ENCODE assay signal across 22 cellular contexts in the genomic region with DNA sequence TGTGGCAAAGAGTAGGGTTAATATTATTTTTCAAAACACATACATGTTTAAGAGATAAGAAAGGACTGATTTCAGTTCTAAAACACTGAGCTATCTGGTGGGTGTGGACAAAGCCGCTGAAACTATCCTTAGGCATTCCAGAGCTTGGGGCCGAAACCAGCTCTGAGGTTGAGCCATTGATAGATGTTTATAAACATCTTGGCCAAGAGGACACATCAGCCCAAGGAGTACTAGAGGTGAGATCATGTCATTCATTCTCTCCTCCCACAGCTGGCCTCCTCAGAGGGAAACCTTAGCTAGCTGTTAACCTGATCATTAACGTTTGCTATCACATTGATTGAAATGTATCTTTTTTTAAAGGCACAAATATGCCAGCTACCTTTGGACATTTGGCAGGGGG.
DNase-seq lines count a peak whose midpoint lies in the region; ATAC-seq and TF ChIP-seq lines count a peak whose summit lies in the region.
"Had no signal": no experiment of that assay in that cellular context is flagged by ENCODE, and none has a peak within 500 bp of the region (broad histone marks: within the 10 kb centered on the region; RNA-seq: fewer than 3 reads in every experiment).

No MANE protein-coding gene starts in this region.

- CTCF ChIA-PET in MCF 10A (lab: Yijun Ruan, JAX): interaction anchor here (0.6 to 0.8 kb wide), 4 partner anchors 10 to 133 kb away, joined by 3 to 4 read pairs (median 4); no protein-coding TSS in a partner anchor

- DNase-seq in MCF 10A (ENCODE audit: unreplicated experiment) (peak; percentile 58), breast epithelium (ENCODE audit: low spot score in 2 of 2) (no peak), mesothelial cell of epicardium (ENCODE audit: low spot score in 2 of 2, unreplicated experiment in 2 of 2) (no peak), inferior parietal cortex (ENCODE audit: extremely low spot score) (no peak), spleen (no peak), progenitor cell of endocrine pancreas (ENCODE audit: low spot score, unreplicated experiment) (no peak)
- DNase-seq in activated naive CD8-positive, alpha-beta T cell treated with anti-CD3 and anti-CD28 coated beads, Interleukin-2, amount 50 U/mL, for 24 hours: no peak
- DNase-seq: 8988T; activated naive CD8-positive, alpha-beta T cell treated with anti-CD3 and anti-CD28 coated beads, Interleukin-2, amount 10 ng/mL, durations not matched to agents 7 days and 5 days; DND-41; kidney glomerular epithelial cell; NCI-H1417 treated with DMSO at 0.1 percent for 48 hours; NCI-H2171; NCI-H526 treated with DMSO at 0.1 percent for 48 hours; posterior cingulate gyrus; Right ventricle myocardium superior; stimulated activated CD4-positive, alpha-beta T cell treated with anti-CD3 and anti-CD28 coated beads, Interleukin-2, amount 100 ng/mL, for 24 hours had no signal

- peak overlapping the region; percentile 25 for H3K27ac Mint-ChIP-seq in MCF 10A (ENCODE audit: low read depth, unreplicated experiment)
- peak overlapping the region in 3 of 5 experiments; percentile 29 to 58 (median 49) for H3K27ac Mint-ChIP-seq in brain
- peak overlapping the region; percentile 53 for H3K27ac Mint-ChIP-seq in mesothelial cell of epicardium
- no peak overlapping the region for H3K27ac Mint-ChIP-seq in activated naive CD8-positive, alpha-beta T cell treated with anti-CD3 and anti-CD28 coated beads, Interleukin-2, amount 50 U/mL, for 24 hours
- no peak overlapping the region for H3K27ac Mint-ChIP-seq in progenitor cell of endocrine pancreas
- H3K27ac Mint-ChIP-seq: activated CD4-positive, alpha-beta T cell treated with anti-CD3 and anti-CD28 coated beads, Interleukin-2, amount 10 ng/mL, durations not matched to agents 24 days and 14 days; activated naive CD8-positive, alpha-beta T cell treated with anti-CD3 and anti-CD28 coated beads, Interleukin-2, amount 10 ng/mL, durations not matched to agents 7 days and 5 days; activated T-helper 2 cell treated with anti-CD3 and anti-CD28 coated beads, Interferon-gamma antibody, Interleukin-2, Interleukin-4, amounts not matched to agents 10 μg/mL and 5 μg/mL and 100 μg/mL, durations not matched to agents 14 hours and 24 hours and 36 hours had no signal

- H3K9me3 ChIP-seq in breast epithelium: no peaks in the 10 kb centered on the region
- no peaks in the 10 kb centered on the region for H3K9me3 ChIP-seq in spleen
- H3K9me3 ChIP-seq: HAP-1, tibial nerve had no signal

- H3K36me3 ChIP-seq in breast epithelium: no peaks in the 10 kb centered on the region
- peaks cover 0 to 51% (median 0%) of the 10 kb centered on the region in 6 donors for H3K36me3 ChIP-seq in spleen

- peaks cover 25% of the 10 kb centered on the region for H3K36me3 Mint-ChIP-seq in MCF 10A (ENCODE audit: insufficient read depth, unreplicated experiment)
- peaks cover 88% of the 10 kb centered on the region for H3K36me3 Mint-ChIP-seq in brain
- H3K36me3 Mint-ChIP-seq in mesothelial cell of epicardium: peaks cover 54% of the 10 kb centered on the region
- H3K36me3 Mint-ChIP-seq in activated naive CD8-positive, alpha-beta T cell treated with anti-CD3 and anti-CD28 coated beads, Interleukin-2, amount 50 U/mL, for 24 hours (ENCODE audit: low read depth): peaks cover 47% of the 10 kb centered on the region
- H3K36me3 Mint-ChIP-seq in progenitor cell of endocrine pancreas (ENCODE audit: insufficient read depth): peaks cover 37% of the 10 kb centered on the region

- H3K4me3 ChIP-seq in breast epithelium: no peak overlapping the region
- H3K4me3 ChIP-seq in spleen: no peak overlapping the region
- H3K4me3 ChIP-seq: HAP-1, tibial nerve had no signal

- intact Hi-C loops in MCF 10A (cut with micrococcal nuclease) (no loop called here), breast epithelium (cut with DNase I; ENCODE audit: low total_unique reads) (no loop called here), spleen (cut with DNase I; ENCODE audit: low total_unique reads) (no loop called here)

- H3K4me1 Mint-ChIP-seq in MCF 10A (ENCODE audit: insufficient read depth, unreplicated experiment) (peaks cover 9% of the 10 kb centered on the region), brain (peaks cover 12% of the 10 kb centered on the region), mesothelial cell of epicardium (peaks cover 6% of the 10 kb centered on the region), progenitor cell of endocrine pancreas (ENCODE audit: low read depth) (no peaks in the 10 kb centered on the region)
- peaks cover 12% of the 10 kb centered on the region for H3K4me1 Mint-ChIP-seq in activated naive CD8-positive, alpha-beta T cell treated with anti-CD3 and anti-CD28 coated beads, Interleukin-2, amount 50 U/mL, for 24 hours

- ATAC-seq in activated naive CD8-positive, alpha-beta T cell treated with anti-CD3 and anti-CD28 coated beads, Interleukin-2, amount 50 U/mL, for 24 hours: no peak

- H3K4me1 ChIP-seq in breast epithelium (no peaks in the 10 kb centered on the region), spleen (no peaks in the 10 kb centered on the region)

- H3K27me3 ChIP-seq in breast epithelium (no peaks in the 10 kb centered on the region), spleen (replicated peaks in 1 of 7) (no peaks in the 10 kb centered on the region)
- H3K27me3 ChIP-seq: tibial nerve had no signal

- H3K9me3 Mint-ChIP-seq in MCF 10A (ENCODE audit: unreplicated experiment): no peaks in the 10 kb centered on the region
- no peaks in the 10 kb centered on the region for H3K9me3 Mint-ChIP-seq in brain
- H3K9me3 Mint-ChIP-seq in mesothelial cell of epicardium: no peaks in the 10 kb centered on the region
- H3K9me3 Mint-ChIP-seq in activated naive CD8-positive, alpha-beta T cell treated with anti-CD3 and anti-CD28 coated beads, Interleukin-2, amount 50 U/mL, for 24 hours: no peaks in the 10 kb centered on the region
- no peaks in the 10 kb centered on the region for H3K9me3 Mint-ChIP-seq in progenitor cell of endocrine pancreas (ENCODE audit: low read depth)
- H3K9me3 Mint-ChIP-seq: activated CD4-positive, alpha-beta T cell treated with anti-CD3 and anti-CD28 coated beads, Interleukin-2, amount 10 ng/mL, durations not matched to agents 24 days and 14 days; activated naive CD8-positive, alpha-beta T cell treated with anti-CD3 and anti-CD28 coated beads, Interleukin-2, amount 10 ng/mL, durations not matched to agents 7 days and 5 days; activated T-helper 2 cell treated with anti-CD3 and anti-CD28 coated beads, Interferon-gamma antibody, Interleukin-2, Interleukin-4, amounts not matched to agents 10 μg/mL and 5 μg/mL and 100 μg/mL, durations not matched to agents 14 hours and 24 hours and 36 hours had no signal

- H3K4me3 Mint-ChIP-seq in MCF 10A (ENCODE audit: unreplicated experiment): no peak overlapping the region
- no peak overlapping the region for H3K4me3 Mint-ChIP-seq in brain
- H3K4me3 Mint-ChIP-seq in mesothelial cell of epicardium: no peak overlapping the region
- no peak overlapping the region for H3K4me3 Mint-ChIP-seq in activated naive CD8-positive, alpha-beta T cell treated with anti-CD3 and anti-CD28 coated beads, Interleukin-2, amount 50 U/mL, for 24 hours
- no peak overlapping the region for H3K4me3 Mint-ChIP-seq in progenitor cell of endocrine pancreas (ENCODE audit: low read depth)
- H3K4me3 Mint-ChIP-seq: activated CD4-positive, alpha-beta T cell treated with anti-CD3 and anti-CD28 coated beads, Interleukin-2, amount 10 ng/mL, durations not matched to agents 24 days and 14 days; activated naive CD8-positive, alpha-beta T cell treated with anti-CD3 and anti-CD28 coated beads, Interleukin-2, amount 10 ng/mL, durations not matched to agents 7 days and 5 days had no signal

- POLR2A ChIA-PET in MCF 10A (lab: Yijun Ruan, JAX): interaction anchor here (1.2 to 2.5 kb wide), 6 partner anchors 9 to 116 kb away, joined by 3 to 23 read pairs (median 5); a partner anchor contains a TSS

- no peak for TF ChIP-seq POLR2A in breast epithelium (IDR thresholded peaks at IDR 0.05)
- no peak for TF ChIP-seq POLR2A in spleen (IDR thresholded peaks at IDR 0.05)

- TF ChIP-seq CTCF in MCF 10A (IDR thresholded peaks at IDR 0.05; ENCODE audit: unreplicated experiment) (no peak), breast epithelium (IDR thresholded peaks at IDR 0.05) (no peak), brain (conservative IDR thresholded peaks at IDR 0.05) (no peak), mesothelial cell of epicardium (IDR thresholded peaks at IDR 0.05; ENCODE audit: unreplicated experiment) (no peak), spleen (IDR thresholded peaks at IDR 0.05 in 8 of 11, conservative IDR thresholded peaks at IDR 0.05 in 3 of 11) (no peak), progenitor cell of endocrine pancreas (IDR thresholded peaks at IDR 0.05; ENCODE audit: unreplicated experiment) (no peak)

- no peaks in the 10 kb centered on the region for H3K27me3 Mint-ChIP-seq in MCF 10A (ENCODE audit: insufficient read depth, unreplicated experiment)
- H3K27me3 Mint-ChIP-seq in brain: no peaks in the 10 kb centered on the region
- no peaks in the 10 kb centered on the region for H3K27me3 Mint-ChIP-seq in mesothelial cell of epicardium (ENCODE audit: low read depth)
- no peaks in the 10 kb centered on the region for H3K27me3 Mint-ChIP-seq in activated naive CD8-positive, alpha-beta T cell treated with anti-CD3 and anti-CD28 coated beads, Interleukin-2, amount 50 U/mL, for 24 hours
- H3K27me3 Mint-ChIP-seq in progenitor cell of endocrine pancreas: no peaks in the 10 kb centered on the region
- H3K27me3 Mint-ChIP-seq: activated CD4-positive, alpha-beta T cell treated with anti-CD3 and anti-CD28 coated beads, Interleukin-2, amount 10 ng/mL, durations not matched to agents 24 days and 14 days; activated naive CD8-positive, alpha-beta T cell treated with anti-CD3 and anti-CD28 coated beads, Interleukin-2, amount 10 ng/mL, durations not matched to agents 7 days and 5 days had no signal

- WGBS in spleen, 5 donors: 90 to 97% (median 95%) methylated on average over 3 of the region's 3 CpGs

- H3K27ac ChIP-seq in breast epithelium (no peak overlapping the region), spleen (no peak overlapping the region)

- no TSS peak for BruUV-seq in MCF 10A (replicated peaks; lab: Mats Ljungman, UMichigan)

Comparison
In these comparisons a context has a peak if more than half of its experiments do, and no peak if none do; other contexts are left out.
1. H3K27ac Mint-ChIP-seq: peak in MCF 10A (single experiment), brain (3 of 5) and mesothelial cell of epicardium (single experiment); none in activated naive CD8-positive, alpha-beta T cell treated with anti-CD3 and anti-CD28 coated beads, Interleukin-2, amount 50 U/mL, for 24 hours (single experiment) and progenitor cell of endocrine pancreas (single experiment).